16 cellular contexts compared by ENCODE assay signal in genomic region chr10:52463831-52464230, GRCh38.
"Had no signal": no experiment of that assay in that cellular context is flagged by ENCODE, and none has a peak within 500 bp of the region (broad histone marks: within the 10 kb centered on the region; RNA-seq: fewer than 3 reads in every experiment).

No MANE protein-coding gene starts in this region.

- H3K27ac ChIP-seq: ovary, tibial artery had no signal

- H3K4me3 ChIP-seq: ovary, tibial artery had no signal

- DNase-seq: activated CD4-positive, alpha-beta T cell treated with anti-CD3 and anti-CD28 coated beads, Interleukin-2, amount 50 U/mL, for 4 hours; activated CD4-positive, CD25-positive, alpha-beta regulatory T cell treated with anti-CD3 and anti-CD28 coated beads, Interleukin-2, amount 50 U/mL, for 72 hours; activated effector memory CD4-positive, alpha-beta T cell treated with Interleukin-2 at 50 U/mL for 16 hours; activated T-cell treated with anti-CD3 and anti-CD28 coated beads, Interleukin-2, amount 50 U/mL, for 1 hour; amygdala; effector memory CD8-positive, alpha-beta T cell; glutamatergic neuron; mesenchymal stem cell; ovary; retina; small intestine; T-helper 2 cell; tibial artery had no signal

- H3K9me3 Mint-ChIP-seq: brain; dendritic cell treated with granulocyte-macrophage colony-stimulating factor and Interleukin-4, amounts not matched to agents 40 ng/mL and 50 ng/mL, for 4 days had no signal

- H3K4me3 Mint-ChIP-seq: activated naive CD4-positive, alpha-beta T cell treated with anti-CD3 and anti-CD28 coated beads, Interleukin-2, amount 50 U/mL, for 24 hours; brain; dendritic cell treated with granulocyte-macrophage colony-stimulating factor and Interleukin-4, amounts not matched to agents 40 ng/mL and 50 ng/mL, for 4 days; effector memory CD8-positive, alpha-beta T cell had no signal

- H3K36me3 Mint-ChIP-seq: activated naive CD4-positive, alpha-beta T cell treated with anti-CD3 and anti-CD28 coated beads, Interleukin-2, amount 50 U/mL, for 24 hours; brain had no signal

- H3K9me3 ChIP-seq: ovary, tibial artery had no signal

- H3K4me1 Mint-ChIP-seq: activated naive CD4-positive, alpha-beta T cell treated with anti-CD3 and anti-CD28 coated beads, Interleukin-2, amount 50 U/mL, for 24 hours had no signal

- H3K27me3 Mint-ChIP-seq: activated naive CD4-positive, alpha-beta T cell treated with anti-CD3 and anti-CD28 coated beads, Interleukin-2, amount 50 U/mL, for 24 hours; brain; dendritic cell treated with granulocyte-macrophage colony-stimulating factor and Interleukin-4, amounts not matched to agents 40 ng/mL and 50 ng/mL, for 4 days; effector memory CD8-positive, alpha-beta T cell had no signal

- H3K27me3 ChIP-seq: ovary, tibial artery had no signal

- H3K36me3 ChIP-seq: ovary, tibial artery had no signal

- H3K27ac Mint-ChIP-seq: activated naive CD4-positive, alpha-beta T cell treated with anti-CD3 and anti-CD28 coated beads, Interleukin-2, amount 50 U/mL, for 24 hours; brain; dendritic cell treated with granulocyte-macrophage colony-stimulating factor and Interleukin-4, amounts not matched to agents 40 ng/mL and 50 ng/mL, for 4 days; effector memory CD8-positive, alpha-beta T cell had no signal
